In the genomic region with DNA sequence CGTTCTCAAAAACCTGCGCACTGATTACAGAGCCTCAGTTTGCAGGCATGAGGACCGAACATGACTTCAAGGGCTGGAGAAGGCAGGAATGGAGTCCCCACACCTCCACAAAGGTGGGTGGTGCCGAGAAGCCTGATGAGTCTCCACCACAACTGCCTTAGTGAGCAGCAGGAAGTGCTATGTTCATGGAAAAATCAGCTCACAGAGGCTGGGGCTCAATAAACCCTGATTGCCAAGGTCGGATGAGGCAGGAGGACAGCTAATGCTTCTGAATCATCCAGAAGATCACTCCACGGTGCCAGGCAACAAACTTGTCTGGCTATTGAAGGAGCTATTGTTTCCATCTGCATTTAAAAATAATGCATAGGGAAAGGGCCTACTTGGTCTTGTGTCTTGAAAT, we compare ENCODE assay signal across 1 cellular context.
TF ChIP-seq lines count a peak whose summit lies in the region.

No MANE protein-coding gene starts in this region.

TF ChIP-seq in SK-N-SH treated with all-trans-retinoic acid at 6 μM for 48 hours, 23 proteins besides CTCF, POLR2A, EP300 and RAD21 (continued from another document):
- TF ChIP-seq, protein P1, sequence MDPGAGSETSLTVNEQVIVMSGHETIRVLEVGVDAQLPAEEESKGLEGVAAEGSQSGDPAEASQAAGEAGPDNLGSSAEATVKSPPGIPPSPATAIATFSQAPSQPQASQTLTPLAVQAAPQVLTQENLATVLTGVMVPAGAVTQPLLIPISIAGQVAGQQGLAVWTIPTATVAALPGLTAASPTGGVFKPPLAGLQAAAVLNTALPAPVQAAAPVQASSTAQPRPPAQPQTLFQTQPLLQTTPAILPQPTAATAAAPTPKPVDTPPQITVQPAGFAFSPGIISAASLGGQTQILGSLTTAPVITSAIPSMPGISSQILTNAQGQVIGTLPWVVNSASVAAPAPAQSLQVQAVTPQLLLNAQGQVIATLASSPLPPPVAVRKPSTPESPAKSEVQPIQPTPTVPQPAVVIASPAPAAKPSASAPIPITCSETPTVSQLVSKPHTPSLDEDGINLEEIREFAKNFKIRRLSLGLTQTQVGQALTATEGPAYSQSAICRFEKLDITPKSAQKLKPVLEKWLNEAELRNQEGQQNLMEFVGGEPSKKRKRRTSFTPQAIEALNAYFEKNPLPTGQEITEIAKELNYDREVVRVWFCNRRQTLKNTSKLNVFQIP (CRISPR knock-in tag; IDR thresholded peaks at IDR 0.05; ENCODE audit: borderline replicate concordance, low read depth): no peak
